Comparison of ENCODE assay signal across 34 cellular contexts in genomic region chr19:50745221-50745620, GRCh38. TPM values are rescaled to one million over a fixed set of nuclear protein-coding genes. Genes with fewer than 3 reads are reported as not detected.
"Had no signal": no experiment of that assay in that cellular context is flagged by ENCODE, and none has a peak within 500 bp of the region (broad histone marks: within the 10 kb centered on the region; RNA-seq: fewer than 3 reads in every experiment).

No MANE protein-coding gene starts in this region.

- ATAC-seq: activated naive CD8-positive, alpha-beta T cell treated with anti-CD3 and anti-CD28 coated beads, Interleukin-2, amount 50 U/mL, for 24 hours; activated T-cell treated with anti-CD3 and anti-CD28 coated beads, Interleukin-2, amount 50 U/mL, for 4 hours had no signal

- H3K27me3 ChIP-seq: ascending aorta, cardiac muscle cell, colonic mucosa had no signal

- H3K4me3 ChIP-seq: ascending aorta, cardiac muscle cell, colonic mucosa, SJSA1 had no signal

- H3K27ac ChIP-seq: ascending aorta, cardiac muscle cell, colonic mucosa, SJSA1, VCaP had no signal

- H3K36me3 ChIP-seq: ascending aorta, cardiac muscle cell, colonic mucosa, SJSA1 had no signal

- DNase-seq: activated B cell treated with CpG ODN at 0.5 μM for 24 hours; activated CD4-positive, alpha-beta memory T cell treated with anti-CD3 and anti-CD28 coated beads for 36 hours; activated CD4-positive, alpha-beta T cell treated with anti-CD3 and anti-CD28 coated beads for 4 hours; activated CD4-positive, alpha-beta T cell treated with anti-CD3 and anti-CD28 coated beads, Interleukin-2, amount 50 U/mL, for 1 hour; activated CD4-positive, CD25-positive, alpha-beta regulatory T cell treated with anti-CD3 and anti-CD28 coated beads, Interleukin-2, amount 50 U/mL, for 72 hours; activated CD8-positive, alpha-beta memory T cell treated with anti-CD3 and anti-CD28 coated beads, Interleukin-2, amount 50 U/mL, for 4 hours; activated gamma-delta T cell treated with Interleukin-2 at 50 U/mL for 16 hours; activated naive CD4-positive, alpha-beta T cell treated with anti-CD3 and anti-CD28 coated beads, Interleukin-2, amount 10 ng/mL, durations not matched to agents 7 days and 5 days; activated naive CD8-positive, alpha-beta T cell treated with anti-CD3 and anti-CD28 coated beads, Interleukin-2, amount 50 U/mL, for 24 hours; activated T-cell treated with anti-CD3 and anti-CD28 coated beads for 4 hours; activated T-cell treated with anti-CD3 and anti-CD28 coated beads, Interleukin-2, amount 50 U/mL, for 4 hours; colonic mucosa; NCI-H1105 treated with DMSO at 0.1 percent for 48 hours; NCI-H1436; NCI-H1694; NCI-H1930; NCI-H2081 treated with DMSO at 0.1 percent for 48 hours; NCI-H226; NCI-H446 treated with DMSO at 0.1 percent for 48 hours; NCI-H524; NCI-H748 treated with DMSO at 0.1 percent for 48 hours; SHP77 treated with DMSO at 0.1 percent for 48 hours; SW 1271; T-helper 1 cell; T-helper 2 cell; T-helper 9 cell had no signal

- H3K4me1 ChIP-seq: ascending aorta, colonic mucosa, SJSA1 had no signal

- H3K9me3 ChIP-seq: ascending aorta, colonic mucosa, SJSA1 had no signal

RNA-seq across cellular contexts. Expression of gene CLEC11A, which starts 22.1 kb away (rescaled TPM):
- total RNA-seq: ascending aorta had no signal

RNA-seq across cellular contexts. Expression of gene GPR32, which starts 25.0 kb away (rescaled TPM):
- total RNA-seq: activated B cell treated with CpG ODN at 0.5 μM for 24 hours; activated CD4-positive, alpha-beta memory T cell treated with anti-CD3 and anti-CD28 coated beads for 36 hours; activated T-cell treated with anti-CD3 and anti-CD28 coated beads, Interleukin-2, amount 50 U/mL, for 4 hours; activated T-helper 1 cell treated with anti-CD3 and anti-CD28 coated beads, Interleukin-12 subunit alpha, Interleukin-12 subunit beta, Interleukin-2, Interleukin-4 antibody, amounts not matched to agents 30 ng/mL and 10 ng/mL and 1 ng/mL, durations not matched to agents 14 hours and 24 hours and 36 hours; ascending aorta; cardiac muscle cell; chondrocyte; colonic mucosa; MCF 10A; SJSA1 had no signal
- polyA plus RNA-seq: cardiac muscle cell, IgD-negative memory B cell had no signal

RNA-seq across cellular contexts. Expression of gene SHANK1, which starts 25.6 kb away (rescaled TPM):
- total RNA-seq: activated B cell treated with CpG ODN at 0.5 μM for 24 hours; activated CD4-positive, alpha-beta memory T cell treated with anti-CD3 and anti-CD28 coated beads for 36 hours; activated T-helper 1 cell treated with anti-CD3 and anti-CD28 coated beads, Interleukin-12 subunit alpha, Interleukin-12 subunit beta, Interleukin-2, Interleukin-4 antibody, amounts not matched to agents 30 ng/mL and 10 ng/mL and 1 ng/mL, durations not matched to agents 14 hours and 24 hours and 36 hours; SJSA1 had no signal
- polyA plus RNA-seq: IgD-negative memory B cell had no signal

RNA-seq across cellular contexts. Expression of gene ACP4, which starts 45.0 kb away (rescaled TPM):
- total RNA-seq: activated B cell treated with CpG ODN at 0.5 μM for 24 hours; activated CD4-positive, alpha-beta memory T cell treated with anti-CD3 and anti-CD28 coated beads for 36 hours; activated T-cell treated with anti-CD3 and anti-CD28 coated beads, Interleukin-2, amount 50 U/mL, for 4 hours; activated T-helper 1 cell treated with anti-CD3 and anti-CD28 coated beads, Interleukin-12 subunit alpha, Interleukin-12 subunit beta, Interleukin-2, Interleukin-4 antibody, amounts not matched to agents 30 ng/mL and 10 ng/mL and 1 ng/mL, durations not matched to agents 14 hours and 24 hours and 36 hours; ascending aorta; cardiac muscle cell; chondrocyte; colonic mucosa; MCF 10A; SJSA1 had no signal
- polyA plus RNA-seq: IgD-negative memory B cell had no signal
